20 cellular contexts compared by ENCODE assay signal in the genomic region with DNA sequence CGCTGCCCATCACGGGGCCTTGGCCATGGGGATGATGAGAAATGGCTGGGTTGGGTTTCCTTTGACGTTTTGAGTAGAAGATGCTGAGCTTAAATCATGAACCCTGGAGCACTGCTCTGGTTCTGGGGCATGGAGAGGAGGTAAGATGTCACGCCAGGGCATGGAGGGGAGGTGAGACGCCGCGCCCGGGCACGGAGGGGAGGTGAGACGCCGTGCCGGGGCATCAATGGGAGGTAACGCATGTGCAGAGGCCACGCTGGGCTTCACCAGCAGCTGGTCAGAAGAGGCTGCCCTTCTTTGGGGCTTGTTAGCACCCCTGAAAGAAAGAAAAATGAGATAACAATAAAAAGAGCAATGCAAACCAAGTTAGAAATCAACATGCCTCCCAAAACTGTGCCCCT.
A peak's percentile ranks its signal among the peaks of the same experiment; 100 is the strongest.
DNase-seq lines count a peak whose midpoint lies in the region; ATAC-seq and TF ChIP-seq lines count a peak whose summit lies in the region.
"Had no signal": no experiment of that assay in that cellular context is flagged by ENCODE, and none has a peak within 500 bp of the region (broad histone marks: within the 10 kb centered on the region; RNA-seq: fewer than 3 reads in every experiment).

No MANE protein-coding gene starts in this region.

- peaks cover 4% of the 10 kb centered on the region for H3K9me3 Mint-ChIP-seq in osteocyte (ENCODE audit: unreplicated experiment)

- no peaks in the 10 kb centered on the region for H3K36me3 Mint-ChIP-seq in osteocyte (ENCODE audit: unreplicated experiment)
- H3K36me3 Mint-ChIP-seq: CD4-positive, CD25-positive, alpha-beta regulatory T cell had no signal

- H3K27me3 ChIP-seq in HUES64 (ENCODE audit: insufficient read depth, low read length): peaks cover 5% of the 10 kb centered on the region; the same call in 1 of the 2 replicates

- DNase-seq in D341Med (ENCODE audit: low spot score) (peak; percentile 4), left lobe of liver (ENCODE audit: low spot score) (peak; percentile 12), osteocyte (ENCODE audit: extremely low spot score, unreplicated experiment) (peak; percentile 74), epidermal melanocyte (ENCODE audit: insufficient read length, low spot score) (no peak), SKM-1 (lab: John Stamatoyannopoulos, UW; ENCODE audit: unreplicated experiment) (no peak)
- no peak for DNase-seq in stimulated activated naive CD4-positive, alpha-beta T cell (lab: John Stamatoyannopoulos, UW)
- DNase-seq: CD4-positive, CD25-positive, alpha-beta regulatory T cell; DMS79; KBM-7; MM.1S; NCI-H1092; NCI-H1436; NCI-H2029; NCI-H226; NCI-H510A treated with DMSO at 0.1 percent for 48 hours; NCI-H748 treated with DMSO at 0.1 percent for 48 hours; PC-9; SHP77 treated with DMSO at 0.1 percent for 48 hours had no signal

- peak overlapping the region; percentile 58; the same call in 1 of the 2 replicates for H3K27ac ChIP-seq in HUES64 (ENCODE audit: low read depth, low read length)
- H3K27ac ChIP-seq: PC-9, RWPE1 had no signal

- WGBS in HUES64: 95% methylated on average over 14 of the region's 14 CpGs

- no peak overlapping the region for H3K4me3 ChIP-seq in HUES64 (ENCODE audit: low read length)
- H3K4me3 ChIP-seq: PC-9 had no signal

- H3K27ac Mint-ChIP-seq in osteocyte (ENCODE audit: unreplicated experiment): no peak overlapping the region
- H3K27ac Mint-ChIP-seq: CD4-positive, CD25-positive, alpha-beta regulatory T cell had no signal

- H3K9me3 ChIP-seq in HUES64 (ENCODE audit: insufficient read depth, low read depth, low read length): no peaks in the 10 kb centered on the region

- no peak overlapping the region for H3K4me3 Mint-ChIP-seq in osteocyte (ENCODE audit: unreplicated experiment)
- H3K4me3 Mint-ChIP-seq: CD4-positive, CD25-positive, alpha-beta regulatory T cell had no signal

- ATAC-seq in left lobe of liver: no peak

- no peaks in the 10 kb centered on the region for H3K27me3 Mint-ChIP-seq in osteocyte (ENCODE audit: unreplicated experiment)
- H3K27me3 Mint-ChIP-seq: CD4-positive, CD25-positive, alpha-beta regulatory T cell had no signal

- H3K36me3 ChIP-seq in HUES64 (ENCODE audit: insufficient read depth, low read length): no peaks in the 10 kb centered on the region

- no peak overlapping the region for H3K9ac ChIP-seq in HUES64 (ENCODE audit: low read depth, low read length)

- H3K4me1 ChIP-seq in HUES64 (ENCODE audit: insufficient read depth, low read length): peaks cover 23% of the 10 kb centered on the region

- H3K4me1 Mint-ChIP-seq in osteocyte (ENCODE audit: unreplicated experiment): no peaks in the 10 kb centered on the region
- H3K4me1 Mint-ChIP-seq: CD4-positive, CD25-positive, alpha-beta regulatory T cell had no signal

- no peak for TF ChIP-seq CTCF in osteocyte (IDR thresholded peaks at IDR 0.05)

Comparison
In these comparisons a context has a peak if more than half of its experiments do, and no peak if none do; other contexts are left out.
1. DNase-seq: peak in D341Med (single experiment), left lobe of liver (single experiment) and osteocyte (single experiment); none in epidermal melanocyte (single experiment), stimulated activated naive CD4-positive, alpha-beta T cell (0 of 6) and SKM-1 (single experiment).